In the genomic region with DNA sequence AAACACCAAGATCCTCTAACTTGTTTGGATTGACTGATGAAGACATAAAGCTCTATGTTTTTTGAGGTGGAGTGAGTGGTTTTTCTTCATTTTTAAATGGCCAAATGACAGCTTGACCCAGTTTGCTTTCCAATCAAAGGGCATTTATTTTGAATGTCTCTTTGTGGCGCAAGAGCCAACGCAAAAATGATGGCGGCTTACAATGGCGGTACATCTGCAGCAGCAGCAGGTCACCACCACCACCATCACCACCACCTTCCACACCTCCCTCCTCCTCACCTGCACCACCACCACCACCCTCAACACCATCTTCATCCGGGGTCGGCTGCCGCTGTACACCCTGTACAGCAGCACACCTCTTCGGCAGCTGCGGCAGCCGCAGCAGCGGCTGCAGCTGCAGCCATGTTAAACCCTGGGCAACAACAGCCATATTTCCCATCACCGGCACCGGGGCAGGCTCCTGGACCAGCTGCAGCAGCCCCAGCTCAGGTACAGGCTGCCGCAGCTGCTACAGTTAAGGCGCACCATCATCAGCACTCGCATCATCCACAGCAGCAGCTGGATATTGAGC, we compare ENCODE assay signal across 8 cellular contexts. TPM values are rescaled to one million over a fixed set of nuclear protein-coding genes. Genes with fewer than 3 reads are reported as not detected.
DNase-seq lines count a peak whose midpoint lies in the region; ATAC-seq, FAIRE-seq and TF ChIP-seq lines count a peak whose summit lies in the region.

No MANE protein-coding gene starts in this region.

- H3K27me3 ChIP-seq in HCT116 (ENCODE audit: insufficient read depth, low read length) (no peaks in the 10 kb centered on the region), ascending aorta (no peaks in the 10 kb centered on the region)

- TF ChIP-seq CTCF in A549 (IDR thresholded peaks at IDR 0.05) (no peak), HCT116 (IDR thresholded peaks at IDR 0.05 in 2 of 3, conservative IDR thresholded peaks at IDR 0.05 in 1 of 3; ENCODE audit: borderline replicate concordance in 1 of 3, insufficient read depth in 1 of 3, low read depth in 2 of 3, low read length in 2 of 3) (no peak), ascending aorta (IDR thresholded peaks at IDR 0.05) (no peak)

- H3K27ac Mint-ChIP-seq in memory B cell = peak overlapping the region; percentile 88

- intact Hi-C loops in HCT116 (cut with micrococcal nuclease) (no loop called here), ascending aorta (cut with DNase I) (loop anchor here (5.0 kb wide), 4 partner anchors 151 to 314 kb away; a partner anchor contains a TSS)

- CTCF ChIA-PET in A549 (lab: Yijun Ruan, JAX) = interaction anchor here (0.7 to 1.4 kb wide), 3 partner anchors 17 to 208 kb away, joined by 3 read pairs; no protein-coding TSS in a partner anchor
- CTCF ChIA-PET in HCT116 (lab: Charles Lee) = no interaction called here

- FAIRE-seq in A549 (lab: Jason Lieb, UNC) = no peak
- FAIRE-seq in GM12892 (lab: Jason Lieb, UNC) = no peak

- H3K36me3 ChIP-seq in HCT116 (ENCODE audit: control insufficient read depth in 1 of 2, insufficient read depth in 2 of 2, low read length in 2 of 2) (no peaks in the 10 kb centered on the region), ascending aorta (no peaks in the 10 kb centered on the region)

- WGBS in A549 (ENCODE audit: missing lambda C conversion rate) = 89% methylated on average over 16 of the region's 16 CpGs

- TF ChIP-seq EP300 in A549 (IDR thresholded peaks at IDR 0.05) = no peak

- DNase-seq in A549 (ENCODE audit: low read depth in 1 of 2, low spot score in 1 of 2) (no peak), HCT116 (ENCODE audit: low read depth, low spot score) (no peak), ascending aorta (ENCODE audit: low spot score in 2 of 2) (no peak), memory B cell (ENCODE audit: low spot score in 2 of 2) (no peak), NOMO-1 treated with dmso at 0.1 percent for 144 hours (lab: John Stamatoyannopoulos, UW; ENCODE audit: unreplicated experiment) (no peak), KBM-7 (no peak), GM12892 (ENCODE audit: insufficient read length) (no peak)
- no peak for DNase-seq in activated CD8-positive, alpha-beta memory T cell treated with anti-CD3 and anti-CD28 coated beads, Interleukin-2, amount 50 U/mL, for 48 hours

- H3K27me3 Mint-ChIP-seq in memory B cell = peaks cover 2% of the 10 kb centered on the region

- H3K27ac ChIP-seq in A549 (no peak overlapping the region), HCT116 (ENCODE audit: low read depth, low read length) (no peak overlapping the region), ascending aorta (no peak overlapping the region)

- H3K4me1 ChIP-seq in A549 = peaks cover 29% of the 10 kb centered on the region
- peaks cover 4 to 14% of the 10 kb centered on the region in 2 experiments; a peak in 2 of 4 replicates for H3K4me1 ChIP-seq in HCT116 (ENCODE audit: control insufficient read depth in 1 of 2, insufficient read depth in 2 of 2, low read length in 2 of 2)
- H3K4me1 ChIP-seq in ascending aorta = peaks cover 9 to 14% of the 10 kb centered on the region in 2 donors

- H3K9me3 ChIP-seq in A549 = no peaks in the 10 kb centered on the region
- H3K9me3 ChIP-seq in HCT116 (ENCODE audit: control insufficient read depth in 1 of 2, insufficient read depth in 1 of 2, low read depth in 1 of 2, low read length in 2 of 2) = no peaks in the 10 kb centered on the region
- no peaks in the 10 kb centered on the region for H3K9me3 ChIP-seq in ascending aorta

- H3K9me2 ChIP-seq in HCT116 (ENCODE audit: insufficient read depth) = no peaks in the 10 kb centered on the region

- ATAC-seq in A549 = no peak
- no peak for ATAC-seq in HCT116
- no peak for ATAC-seq in memory B cell (ENCODE audit: low read depth)

- H3K9ac ChIP-seq in HCT116 (ENCODE audit: low read length) = peak overlapping the region; percentile 64

- no peak overlapping the region for H2AFZ ChIP-seq in HCT116 (ENCODE audit: low read depth, low read length, poor library complexity, severe bottlenecking)

- TF ChIP-seq POLR2A in A549 (IDR thresholded peaks at IDR 0.05; ENCODE audit: low read length) (no peak), HCT116 (IDR thresholded peaks at IDR 0.05; ENCODE audit: borderline replicate concordance, extremely low read depth, insufficient read depth, insufficient read length) (no peak), GM12892 (IDR thresholded peaks at IDR 0.05; ENCODE audit: low read depth, low read length) (no peak)

- TSS peak; percentile 53 for BruUV-seq in HCT116 (replicated peaks; lab: Mats Ljungman, UMichigan)

- H3K79me2 ChIP-seq in HCT116 (ENCODE audit: insufficient read depth, low read length) = peaks cover 57% of the 10 kb centered on the region

- H3K36me3 Mint-ChIP-seq in memory B cell = no peaks in the 10 kb centered on the region

- no peak for TF ChIP-seq RAD21 in A549 (conservative IDR thresholded peaks at IDR 0.05 in 1 of 2, IDR thresholded peaks at IDR 0.05 in 1 of 2)
- TF ChIP-seq RAD21 in HCT116 (IDR thresholded peaks at IDR 0.05; ENCODE audit: low read depth) = no peak

- H3K4me1 Mint-ChIP-seq in memory B cell = peaks cover 44% of the 10 kb centered on the region

- H3K4me2 ChIP-seq in A549 = peak overlapping the region; percentile 84
- peak overlapping the region; percentile 74 for H3K4me2 ChIP-seq in HCT116 (ENCODE audit: low read length)

- peaks cover 14% of the 10 kb centered on the region; the same call in 1 of the 2 replicates for H4K20me1 ChIP-seq in HCT116 (ENCODE audit: insufficient read depth)

- POLR2A ChIA-PET in A549 (lab: Yijun Ruan, JAX) (interaction anchor here (0.5 kb wide), 1 partner anchor 166 kb away, joined by 3 read pairs; no protein-coding TSS in a partner anchor), HCT116 (lab: Charles Lee) (no interaction called here)

- peak overlapping the region; percentile 91 for H3K4me3 Mint-ChIP-seq in memory B cell

- RAD21 ChIA-PET in HCT116 (lab: Charles Lee; ENCODE audit: low non-redundant PET in 1 of 2, low total read pairs in 2 of 2, uncharacterized antibody in 2 of 2, unreplicated experiment in 2 of 2) = no interaction called here

- H3K9me3 Mint-ChIP-seq in memory B cell = peaks cover 3% of the 10 kb centered on the region

- in situ Hi-C loops in KBM-7 (cut with MboI; ENCODE audit: low pct_unique_long_range_greater_than_20kb, low sequenced_read_pairs) = no loop called here

- H3K4me3 ChIP-seq in A549 (peak overlapping the region; percentile 78), HCT116 (replicated peaks in 1 of 2; ENCODE audit: low read depth in 1 of 2, low read length in 2 of 2) (peak overlapping the region; percentile 65 to 82), ascending aorta (peak overlapping the region; percentile 60 to 93)

TF ChIP-seq in A549, 52 proteins besides CTCF, POLR2A, EP300 and RAD21 (continues in another document):
- TF ChIP-seq, protein P1, sequence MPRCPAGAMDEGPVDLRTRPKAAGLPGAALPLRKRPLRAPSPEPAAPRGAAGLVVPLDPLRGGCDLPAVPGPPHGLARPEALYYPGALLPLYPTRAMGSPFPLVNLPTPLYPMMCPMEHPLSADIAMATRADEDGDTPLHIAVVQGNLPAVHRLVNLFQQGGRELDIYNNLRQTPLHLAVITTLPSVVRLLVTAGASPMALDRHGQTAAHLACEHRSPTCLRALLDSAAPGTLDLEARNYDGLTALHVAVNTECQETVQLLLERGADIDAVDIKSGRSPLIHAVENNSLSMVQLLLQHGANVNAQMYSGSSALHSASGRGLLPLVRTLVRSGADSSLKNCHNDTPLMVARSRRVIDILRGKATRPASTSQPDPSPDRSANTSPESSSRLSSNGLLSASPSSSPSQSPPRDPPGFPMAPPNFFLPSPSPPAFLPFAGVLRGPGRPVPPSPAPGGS (IDR thresholded peaks at IDR 0.05) = no peak
- TF ChIP-seq, protein P2, sequence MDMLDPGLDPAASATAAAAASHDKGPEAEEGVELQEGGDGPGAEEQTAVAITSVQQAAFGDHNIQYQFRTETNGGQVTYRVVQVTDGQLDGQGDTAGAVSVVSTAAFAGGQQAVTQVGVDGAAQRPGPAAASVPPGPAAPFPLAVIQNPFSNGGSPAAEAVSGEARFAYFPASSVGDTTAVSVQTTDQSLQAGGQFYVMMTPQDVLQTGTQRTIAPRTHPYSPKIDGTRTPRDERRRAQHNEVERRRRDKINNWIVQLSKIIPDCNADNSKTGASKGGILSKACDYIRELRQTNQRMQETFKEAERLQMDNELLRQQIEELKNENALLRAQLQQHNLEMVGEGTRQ (IDR thresholded peaks at IDR 0.05) = no peak
- TF ChIP-seq CHD2 (IDR thresholded peaks at IDR 0.05; ENCODE audit: low read length, partially characterized antibody) (no peak), NFE2L2 (conservative IDR thresholded peaks at IDR 0.05; ENCODE audit: low read length) (no peak), RFX5 (IDR thresholded peaks at IDR 0.05) (no peak)

TF ChIP-seq in HCT116, 20 proteins besides CTCF, POLR2A, EP300 and RAD21:
- TF ChIP-seq CBX3 (IDR thresholded peaks at IDR 0.05; ENCODE audit: low read depth) (no peak), YY1 (IDR thresholded peaks at IDR 0.05; ENCODE audit: extremely low read depth, insufficient replicate concordance, low read depth, low read length) (no peak), SRF (IDR thresholded peaks at IDR 0.05; ENCODE audit: low read depth) (no peak), ELF1 (IDR thresholded peaks at IDR 0.05; ENCODE audit: borderline replicate concordance, low read depth) (no peak), EZH2 (IDR thresholded peaks at IDR 0.05) (no peak), ZFX (IDR thresholded peaks at IDR 0.05) (no peak), SIN3A (IDR thresholded peaks at IDR 0.05; ENCODE audit: low read depth) (no peak), CEBPB (IDR thresholded peaks at IDR 0.05; ENCODE audit: low read depth) (no peak), EGR1 (IDR thresholded peaks at IDR 0.05; ENCODE audit: low read depth) (no peak), JUND (IDR thresholded peaks at IDR 0.05) (no peak)
- TF ChIP-seq, protein P3, sequence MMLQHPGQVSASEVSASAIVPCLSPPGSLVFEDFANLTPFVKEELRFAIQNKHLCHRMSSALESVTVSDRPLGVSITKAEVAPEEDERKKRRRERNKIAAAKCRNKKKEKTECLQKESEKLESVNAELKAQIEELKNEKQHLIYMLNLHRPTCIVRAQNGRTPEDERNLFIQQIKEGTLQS (IDR thresholded peaks at IDR 0.05) = no peak
- TF ChIP-seq, protein P4, sequence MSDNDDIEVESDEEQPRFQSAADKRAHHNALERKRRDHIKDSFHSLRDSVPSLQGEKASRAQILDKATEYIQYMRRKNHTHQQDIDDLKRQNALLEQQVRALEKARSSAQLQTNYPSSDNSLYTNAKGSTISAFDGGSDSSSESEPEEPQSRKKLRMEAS (IDR thresholded peaks at IDR 0.05) = no peak

RNA-seq across cellular contexts. Expression of a gene that starts 0.3 kb away (rescaled TPM):
- polyA plus RNA-seq in A549 (2011; rRNA removed) (26.5 and 45.3 TPM in 2 replicates), A549 (2017; fragmentation: RNase III; extraction: RNeasy Plus Mini Kit Qiagen cat#74134 plus additional on column Dnase treatment) (10.8 to 11.9 TPM (median 11.8 TPM) in 3 replicates)
- 7.2 and 10.6 TPM in 2 replicates for polyA plus RNA-seq in A549 (2012; cell fraction: cytosol; rRNA removed)
- 8.8 and 9.6 TPM in 2 replicates for polyA plus RNA-seq in A549 (2012; cell fraction: nucleus; rRNA removed)
- 44.9 and 46.3 TPM in 2 replicates for polyA minus RNA-seq in A549 (2011; rRNA and poly(A)+ RNA removed)
- total RNA-seq in HCT116 (2021; ENCODE audit: unreplicated experiment) (12.8 TPM), ascending aorta (37.8 TPM)
- polyA plus RNA-seq in HCT116 (2012) = 5.6 and 6.4 TPM in 2 replicates
- polyA plus RNA-seq in GM12892 (2012; ENCODE audit: missing spikeins) = 11.7 TPM
